10 cellular contexts compared by ENCODE assay signal in genomic region chr10:32445036-32445435, GRCh38. TPM values are rescaled to one million over a fixed set of nuclear protein-coding genes. Genes with fewer than 3 reads are reported as not detected.
A peak's percentile ranks its signal among the peaks of the same experiment; 100 is the strongest.
DNase-seq lines count a peak whose midpoint lies in the region; ATAC-seq, FAIRE-seq and TF ChIP-seq lines count a peak whose summit lies in the region.
"Had no signal": no experiment of that assay in that cellular context is flagged by ENCODE, and none has a peak within 500 bp of the region (broad histone marks: within the 10 kb centered on the region; RNA-seq: fewer than 3 reads in every experiment).

No MANE protein-coding gene starts in this region.

- peak overlapping the region; percentile 42 for H3K27ac Mint-ChIP-seq in activated naive CD4-positive, alpha-beta T cell treated with anti-CD3 and anti-CD28 coated beads for 36 hours
- H3K27ac Mint-ChIP-seq in activated CD8-positive, alpha-beta T cell treated with anti-CD3 and anti-CD28 coated beads for 36 hours = peak overlapping the region; percentile 100

- 93 to 98% methylated on average over 4 of the region's 4 CpGs for WGBS in tibial nerve, 2 donors

- peaks cover 14% of the 10 kb centered on the region for H3K4me1 Mint-ChIP-seq in activated naive CD4-positive, alpha-beta T cell treated with anti-CD3 and anti-CD28 coated beads for 36 hours (ENCODE audit: low read depth)
- H3K4me1 Mint-ChIP-seq in activated CD8-positive, alpha-beta T cell treated with anti-CD3 and anti-CD28 coated beads for 36 hours (ENCODE audit: low read depth) = peaks cover 10% of the 10 kb centered on the region

- no peak for ATAC-seq in activated CD8-positive, alpha-beta T cell treated with anti-CD3 and anti-CD28 coated beads for 36 hours
- no peak for ATAC-seq in GM21528 (IDR thresholded peaks at IDR 0.05; ENCODE audit: low FRiP score, unreplicated experiment)
- ATAC-seq in GM21390 (IDR thresholded peaks at IDR 0.05; ENCODE audit: unreplicated experiment) = no peak

- no peaks in the 10 kb centered on the region for H3K27me3 Mint-ChIP-seq in activated naive CD4-positive, alpha-beta T cell treated with anti-CD3 and anti-CD28 coated beads for 36 hours (ENCODE audit: low read depth)
- H3K27me3 Mint-ChIP-seq in activated CD8-positive, alpha-beta T cell treated with anti-CD3 and anti-CD28 coated beads for 36 hours = no peaks in the 10 kb centered on the region

- H3K27ac ChIP-seq in keratinocyte (ENCODE audit: control insufficient read depth, insufficient read depth, low read length) (no peak overlapping the region), tibial nerve (peak overlapping the region in 2 of 4 donors; percentile 97 to 98)

- no peak for TF ChIP-seq POLR2A in tibial nerve (IDR thresholded peaks at IDR 0.05)

- DNase-seq in activated naive CD4-positive, alpha-beta T cell treated with anti-CD3 and anti-CD28 coated beads for 36 hours = peak; percentile 19
- no peak for DNase-seq in activated naive CD4-positive, alpha-beta T cell treated with anti-CD3 and anti-CD28 coated beads, Interleukin-2, amount 50 U/mL, for 16 hours
- DNase-seq in activated CD8-positive, alpha-beta T cell treated with anti-CD3 and anti-CD28 coated beads for 36 hours = peak; percentile 11
- DNase-seq in keratinocyte (ENCODE audit: low read depth, low spot score) (no peak), tibial nerve (ENCODE audit: low spot score in 2 of 2) (no peak), DMS153 (lab: John Stamatoyannopoulos, UW) (no peak)
- DNase-seq: small intestine had no signal

- peaks cover 4% of the 10 kb centered on the region for H3K4me1 ChIP-seq in keratinocyte (ENCODE audit: control insufficient read depth, extremely low read depth, insufficient read depth, low read length)
- peaks cover 0 to 21% (median 2%) of the 10 kb centered on the region in 4 donors for H3K4me1 ChIP-seq in tibial nerve

- no peaks in the 10 kb centered on the region for H4K20me1 ChIP-seq in keratinocyte (ENCODE audit: control insufficient read depth, extremely low read depth, insufficient read depth, low read length)

- H3K36me3 ChIP-seq in keratinocyte (ENCODE audit: control insufficient read depth in 2 of 2, extremely low read depth in 1 of 2, insufficient read depth in 2 of 2, low read length in 2 of 2) (no peaks in the 10 kb centered on the region), tibial nerve (no peaks in the 10 kb centered on the region)

- FAIRE-seq in keratinocyte (lab: Jason Lieb, UNC) = no peak
- FAIRE-seq: bronchial epithelial cell, small intestine had no signal

- peak overlapping the region; percentile 94 for H3K4me3 Mint-ChIP-seq in activated naive CD4-positive, alpha-beta T cell treated with anti-CD3 and anti-CD28 coated beads for 36 hours
- peak overlapping the region; percentile 99 for H3K4me3 Mint-ChIP-seq in activated CD8-positive, alpha-beta T cell treated with anti-CD3 and anti-CD28 coated beads for 36 hours

- POLR2A ChIA-PET in activated CD8-positive, alpha-beta T cell treated with anti-CD3 and anti-CD28 coated beads for 36 hours (lab: Charles Lee) = interaction anchor here (0.6 to 1.3 kb wide), 3 partner anchors 9 to 66 kb away, joined by 3 to 10 read pairs (median 3); no protein-coding TSS in a partner anchor

- no peaks in the 10 kb centered on the region for H3K9me3 ChIP-seq in keratinocyte (ENCODE audit: control insufficient read depth, low read depth, low read length)
- no peaks in the 10 kb centered on the region for H3K9me3 ChIP-seq in tibial nerve

- no peaks in the 10 kb centered on the region for H3K9me3 Mint-ChIP-seq in activated naive CD4-positive, alpha-beta T cell treated with anti-CD3 and anti-CD28 coated beads for 36 hours
- peaks cover 3% of the 10 kb centered on the region for H3K9me3 Mint-ChIP-seq in activated CD8-positive, alpha-beta T cell treated with anti-CD3 and anti-CD28 coated beads for 36 hours

- no peaks in the 10 kb centered on the region for H3K9me1 ChIP-seq in keratinocyte (ENCODE audit: control insufficient read depth, extremely low read depth, insufficient read depth, low read length)

- no peak overlapping the region for H3K9ac ChIP-seq in keratinocyte (ENCODE audit: control insufficient read depth, extremely low read depth, insufficient read depth, low read length)

- H3K27me3 ChIP-seq in keratinocyte (ENCODE audit: control insufficient read depth, extremely low read depth, insufficient read depth, low read length) (no peaks in the 10 kb centered on the region), tibial nerve (no peaks in the 10 kb centered on the region)

- dilution Hi-C loops in keratinocyte (cut with MboI; ENCODE audit: extremely low pct_ligation_motif_present, low sequenced_read_pairs) = no loop called here

- H2AFZ ChIP-seq in keratinocyte (ENCODE audit: control insufficient read depth, low read length) = no peak overlapping the region

- TF ChIP-seq EP300 in tibial nerve (IDR thresholded peaks at IDR 0.05) = no peak

- no peak for TF ChIP-seq CTCF in activated CD8-positive, alpha-beta T cell treated with anti-CD3 and anti-CD28 coated beads for 36 hours (IDR thresholded peaks at IDR 0.05)
- no peak for TF ChIP-seq CTCF in keratinocyte (optimal IDR thresholded peaks at IDR 0.05 in 1 of 3, IDR thresholded peaks at IDR 0.05 in 1 of 3, conservative IDR thresholded peaks at IDR 0.05 in 1 of 3; ENCODE audit: extremely low read depth in 1 of 3, insufficient read depth in 2 of 3, low read length in 3 of 3)
- TF ChIP-seq CTCF in tibial nerve (IDR thresholded peaks at IDR 0.05) = no peak

- intact Hi-C loops in activated naive CD4-positive, alpha-beta T cell treated with anti-CD3 and anti-CD28 coated beads for 36 hours (cut with micrococcal nuclease) = loop anchor here (5.0 to 10.0 kb wide), 2 partner anchors 253 to 510 kb away; partner anchors contain the start of gene ITGB1
- intact Hi-C loops in activated CD8-positive, alpha-beta T cell treated with anti-CD3 and anti-CD28 coated beads for 36 hours (cut with micrococcal nuclease) = no loop called here

- H3K4me3 ChIP-seq in keratinocyte (ENCODE audit: control insufficient read depth in 2 of 3, extremely low read depth in 1 of 3, insufficient read depth in 2 of 3, low read depth in 1 of 3, low read length in 3 of 3) = peak overlapping the region; percentile 53 to 66 (median 57)
- peak overlapping the region in 3 of 4 donors; percentile 63 to 83 (median 71) for H3K4me3 ChIP-seq in tibial nerve

- H3K79me2 ChIP-seq in keratinocyte (ENCODE audit: control insufficient read depth, insufficient read depth, low read length) = no peaks in the 10 kb centered on the region

- H3K36me3 Mint-ChIP-seq in activated naive CD4-positive, alpha-beta T cell treated with anti-CD3 and anti-CD28 coated beads for 36 hours (ENCODE audit: low read depth) = peaks cover 2% of the 10 kb centered on the region
- H3K36me3 Mint-ChIP-seq in activated CD8-positive, alpha-beta T cell treated with anti-CD3 and anti-CD28 coated beads for 36 hours (ENCODE audit: low read depth) = peaks cover 8% of the 10 kb centered on the region

- peak overlapping the region; percentile 90 for H3K4me2 ChIP-seq in keratinocyte (ENCODE audit: control insufficient read depth, extremely low read depth, insufficient read depth, low read depth, low read length)

- CTCF ChIA-PET in activated naive CD4-positive, alpha-beta T cell treated with anti-CD3 and anti-CD28 coated beads for 36 hours (lab: Charles Lee) = interaction anchor here (0.6 to 1.7 kb wide), 6 partner anchors 13 to 202 kb away, joined by 3 to 6 read pairs (median 4); no protein-coding TSS in a partner anchor
- CTCF ChIA-PET in activated CD8-positive, alpha-beta T cell treated with anti-CD3 and anti-CD28 coated beads for 36 hours (lab: Charles Lee) = interaction anchor here (0.6 to 1.7 kb wide), 9 partner anchors 8 to 564 kb away, joined by 3 to 9 read pairs (median 4); no protein-coding TSS in a partner anchor

RNA-seq across cellular contexts. Expression of gene CCDC7, which starts 0.9 kb away (rescaled TPM):
- total RNA-seq in activated naive CD4-positive, alpha-beta T cell treated with anti-CD3 and anti-CD28 coated beads for 36 hours = 1 to 10 TPM; 6.8 to 8.9 TPM
- 10 to 100 TPM in 1 of 2 experiments, 1 to 10 TPM in 1; 5.5 to 10.4 TPM for total RNA-seq in activated CD8-positive, alpha-beta T cell treated with anti-CD3 and anti-CD28 coated beads for 36 hours
- 0.43 to 1.1 TPM (median 0.58 TPM) in 3 replicates for polyA plus RNA-seq in keratinocyte
- polyA plus RNA-seq in keratinocyte (2011; ENCODE audit: low read depth) = 4.2 TPM
- polyA plus RNA-seq in keratinocyte (2011; cell fraction: cytosol; rRNA removed) = 0.25 and 0.32 TPM in 2 replicates
- polyA plus RNA-seq in keratinocyte (2011; cell fraction: nucleus; rRNA removed) = 1.5 TPM in 2 replicates
- 0.36 and 1.3 TPM in 2 replicates for polyA plus RNA-seq in keratinocyte (2012; ENCODE audit: low replicate concordance)
- polyA minus RNA-seq in keratinocyte = 1.0 to 2.6 TPM in 2 of 3 replicates, not detected in the other
- polyA minus RNA-seq in keratinocyte (2011; cell fraction: cytosol; rRNA and poly(A)+ RNA removed) = not detected
- polyA minus RNA-seq in keratinocyte (2011; cell fraction: nucleus; rRNA and poly(A)+ RNA removed) = 2.3 and 3.1 TPM in 2 replicates
- 10 to 100 TPM; 20.7 to 97.0 (median 45.6) TPM for total RNA-seq in tibial nerve

Comparison
In these comparisons a context has a peak if more than half of its experiments do, and no peak if none do; other contexts are left out.
1. DNase-seq: peak in activated naive CD4-positive, alpha-beta T cell treated with anti-CD3 and anti-CD28 coated beads for 36 hours (single experiment) and activated CD8-positive, alpha-beta T cell treated with anti-CD3 and anti-CD28 coated beads for 36 hours (single experiment); none in activated naive CD4-positive, alpha-beta T cell treated with anti-CD3 and anti-CD28 coated beads, Interleukin-2, amount 50 U/mL, for 16 hours (single experiment), keratinocyte (single experiment), tibial nerve (0 of 2) and DMS153 (single experiment).